ENCODE assay signal across 14 cellular contexts in the genomic region with DNA sequence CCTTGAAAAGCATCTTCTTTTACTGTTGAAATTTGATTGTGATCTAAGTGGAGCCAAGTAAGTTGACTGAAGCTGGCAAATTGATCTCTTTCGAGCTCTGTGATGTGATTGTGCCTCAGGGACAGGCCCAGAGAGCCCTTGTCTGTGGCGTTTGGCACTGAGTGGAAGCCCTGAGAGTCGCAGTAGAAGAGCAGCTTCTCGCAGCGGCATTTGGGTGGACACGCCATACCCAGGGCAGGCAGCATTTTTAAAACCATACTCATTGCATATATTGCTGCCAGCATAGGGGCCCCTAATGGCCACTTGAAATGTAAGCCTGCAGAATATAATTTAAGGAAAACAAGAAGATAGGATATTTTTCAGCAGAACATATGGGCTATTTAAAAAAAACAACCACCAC. TPM values are rescaled to one million over a fixed set of nuclear protein-coding genes. Genes with fewer than 3 reads are reported as not detected.
DNase-seq lines count a peak whose midpoint lies in the region; ATAC-seq and TF ChIP-seq lines count a peak whose summit lies in the region.
"Had no signal": no experiment of that assay in that cellular context is flagged by ENCODE, and none has a peak within 500 bp of the region (broad histone marks: within the 10 kb centered on the region; RNA-seq: fewer than 3 reads in every experiment).

No MANE protein-coding gene starts in this region.

- no peak for ATAC-seq in GM19467 (IDR thresholded peaks at IDR 0.05; ENCODE audit: unreplicated experiment)
- ATAC-seq in GM18511 (IDR thresholded peaks at IDR 0.05; ENCODE audit: unreplicated experiment) = no peak
- ATAC-seq: HepG2, left lung, psoas muscle had no signal

- no peaks in the 10 kb centered on the region; the same call in 1 of the 2 replicates for H3K36me3 ChIP-seq in MG63
- H3K36me3 ChIP-seq: colonic mucosa, left lung had no signal

- TF ChIP-seq CTCF in astrocyte of the cerebellum (IDR thresholded peaks at IDR 0.05; ENCODE audit: low read depth, low read length, missing control alignments) = peak; percentile 13

- H3K27me3 ChIP-seq in MG63 (no peaks in the 10 kb centered on the region), layer of hippocampus (ENCODE audit: control insufficient read depth, insufficient read depth, low read length) (no peaks in the 10 kb centered on the region)
- H3K27me3 ChIP-seq: colonic mucosa, left lung, testis had no signal

- DNase-seq in MG63 = peak; percentile 60
- DNase-seq in astrocyte of the cerebellum (ENCODE audit: low read depth) = no peak
- DNase-seq in substantia nigra (lab: John Stamatoyannopoulos, UW) = peak in 36 of 49 donors; percentile 14 to 74 (median 42)
- DNase-seq in NCI-H345 treated with DMSO at 0.1 percent for 48 hours (lab: John Stamatoyannopoulos, UW; ENCODE audit: unreplicated experiment) = no peak
- DNase-seq: activated effector memory CD4-positive, alpha-beta T cell treated with Interleukin-2 at 50 U/mL for 16 hours; colonic mucosa; left lung; psoas muscle; testis had no signal

- no peaks in the 10 kb centered on the region for H3K9me3 ChIP-seq in MG63
- H3K9me3 ChIP-seq: colonic mucosa, left lung, psoas muscle, testis had no signal

- H3K27ac ChIP-seq in layer of hippocampus (ENCODE audit: low read depth, low read length) (peak overlapping the region; percentile 22), substantia nigra (ENCODE audit: low read depth, low read length, poor library complexity, severe bottlenecking) (peak overlapping the region; percentile 77)
- H3K27ac ChIP-seq: psoas muscle, testis had no signal

- H3K4me3 ChIP-seq in MG63 (peak overlapping the region; percentile 37), astrocyte of the cerebellum (ENCODE audit: low read depth, low read length) (peak overlapping the region; percentile 37)
- H3K4me3 ChIP-seq: left lung, psoas muscle, testis had no signal

- in situ Hi-C loops in astrocyte of the cerebellum (cut with HindIII; ENCODE audit: low sequenced_read_pairs) = no loop called here

RNA-seq across cellular contexts. Expression of gene LRRTM2, which starts 0.9 kb away (rescaled TPM):
- total RNA-seq in MG63 (2014; rRNA removed; shearing (Covaris generic); ENCODE audit: low replicate concordance) = 0.54 TPM in 1 of 2 replicates, not detected in the other
- total RNA-seq: H1, HepG2 had no signal

Comparison
In these comparisons a context has a peak if more than half of its experiments do, and no peak if none do; other contexts are left out.
1. DNase-seq: peak in MG63 (single experiment) and substantia nigra (36 of 49); none in astrocyte of the cerebellum (single experiment) and NCI-H345 treated with DMSO at 0.1 percent for 48 hours (single experiment).